35 cellular contexts compared by ENCODE assay signal in genomic region chr1:184911830-184912229, GRCh38.
"Had no signal": no experiment of that assay in that cellular context is flagged by ENCODE, and none has a peak within 500 bp of the region (broad histone marks: within the 10 kb centered on the region; RNA-seq: fewer than 3 reads in every experiment).

No MANE protein-coding gene starts in this region.

- FAIRE-seq: astrocyte had no signal

- H3K27ac ChIP-seq: adrenal gland, brain microvascular endothelial cell, breast epithelium, WERI-Rb-1 had no signal

- H3K27me3 ChIP-seq: adrenal gland, body of pancreas, brain microvascular endothelial cell, breast epithelium had no signal

- ATAC-seq: activated CD4-positive, alpha-beta T cell treated with anti-CD3 and anti-CD28 coated beads for 36 hours; activated CD4-positive, CD25-positive, alpha-beta regulatory T cell treated with anti-CD3 and anti-CD28 coated beads, Interleukin-2, amount 50 U/mL, for 24 hours; activated CD8-positive, alpha-beta memory T cell treated with anti-CD3 and anti-CD28 coated beads, Interleukin-2, amount 10 ng/mL, durations not matched to agents 7 days and 5 days; activated CD8-positive, alpha-beta T cell treated with anti-CD3 and anti-CD28 coated beads, Interleukin-2, amount 10 ng/mL, durations not matched to agents 7 days and 5 days; activated naive CD4-positive, alpha-beta T cell treated with anti-CD3 and anti-CD28 coated beads, Interleukin-2, amount 50 U/mL, for 72 hours; activated T-helper 17 cell treated with anti-CD3 and anti-CD28 coated beads, Interleukin-2, amount 50 U/mL, for 72 hours; body of pancreas; WTC11 had no signal

- H3K36me3 ChIP-seq: adrenal gland, brain microvascular endothelial cell, breast epithelium, WERI-Rb-1 had no signal

- H3K9me3 ChIP-seq: adrenal gland, body of pancreas, breast epithelium had no signal

- H3K4me1 ChIP-seq: breast epithelium had no signal

- H3K4me3 ChIP-seq: adrenal gland, body of pancreas, breast epithelium had no signal

- DNase-seq: activated CD4-positive, alpha-beta memory T cell treated with anti-CD3 and anti-CD28 coated beads, Interleukin-2, amount 10 ng/mL, durations not matched to agents 7 days and 5 days; activated CD4-positive, alpha-beta T cell treated with anti-CD3 and anti-CD28 coated beads for 1 hour; activated CD4-positive, alpha-beta T cell treated with anti-CD3 and anti-CD28 coated beads for 36 hours; activated CD4-positive, alpha-beta T cell treated with anti-CD3 and anti-CD28 coated beads for 48 hours; activated CD4-positive, alpha-beta T cell treated with anti-CD3 and anti-CD28 coated beads, Interleukin-2, amount 10 ng/mL, durations not matched to agents 7 days and 5 days; activated CD4-positive, alpha-beta T cell treated with anti-CD3 and anti-CD28 coated beads, Interleukin-2, amount 50 U/mL, for 48 hours; activated CD4-positive, CD25-positive, alpha-beta regulatory T cell; activated CD8-positive, alpha-beta memory T cell treated with anti-CD3 and anti-CD28 coated beads for 24 hours; activated CD8-positive, alpha-beta memory T cell treated with anti-CD3 and anti-CD28 coated beads, Interleukin-2, amount 10 ng/mL, durations not matched to agents 7 days and 5 days; activated CD8-positive, alpha-beta memory T cell treated with anti-CD3 and anti-CD28 coated beads, Interleukin-2, amount 50 U/mL, for 48 hours; activated CD8-positive, alpha-beta T cell treated with anti-CD3 and anti-CD28 coated beads, Interleukin-2, amount 10 ng/mL, durations not matched to agents 7 days and 5 days; activated effector memory CD4-positive, alpha-beta T cell treated with anti-CD3 and anti-CD28 coated beads, Interleukin-2, amount 50 U/mL, for 16 hours; activated gamma-delta T cell treated with Interleukin-2 at 50 U/mL for 16 hours; activated naive CD4-positive, alpha-beta T cell; activated naive CD4-positive, alpha-beta T cell treated with anti-CD3 and anti-CD28 coated beads for 36 hours; activated naive CD4-positive, alpha-beta T cell treated with anti-CD3 and anti-CD28 coated beads, Interleukin-2, amount 50 U/mL, for 16 hours; activated naive CD8-positive, alpha-beta T cell treated with anti-CD3 and anti-CD28 coated beads for 36 hours; activated T-cell treated with anti-CD3 and anti-CD28 coated beads, Interleukin-2, amount 50 U/mL, for 24 hours; activated T-cell treated with anti-CD3 and anti-CD28 coated beads, Interleukin-2, amount 50 U/mL, for 48 hours; adrenal gland; amniotic stem cell; aorta; body of pancreas; brain microvascular endothelial cell; central memory CD4-positive, alpha-beta T cell; T-helper 1 cell; T-helper 2 cell; T-helper 9 cell; WERI-Rb-1 had no signal
